In genomic region chr10:123158682-123159081, GRCh38 we compare ENCODE assay signal across 22 cellular contexts. TPM values are rescaled to one million over a fixed set of nuclear protein-coding genes. Genes with fewer than 3 reads are reported as not detected.
DNase-seq lines count a peak whose midpoint lies in the region; ATAC-seq and TF ChIP-seq lines count a peak whose summit lies in the region.
"Had no signal": no experiment of that assay in that cellular context is flagged by ENCODE, and none has a peak within 500 bp of the region (broad histone marks: within the 10 kb centered on the region; RNA-seq: fewer than 3 reads in every experiment).

No MANE protein-coding gene starts in this region.

- peaks cover 4% of the 10 kb centered on the region for H3K9me3 Mint-ChIP-seq in activated CD4-positive, alpha-beta T cell treated with anti-CD3 and anti-CD28 coated beads for 36 hours (ENCODE audit: low read depth)
- H3K9me3 Mint-ChIP-seq in activated CD4-positive, alpha-beta memory T cell treated with anti-CD3 and anti-CD28 coated beads for 36 hours, result no peaks in the 10 kb centered on the region
- peaks cover 0 to 1% (median 0%) of the 10 kb centered on the region in 11 donors for H3K9me3 Mint-ChIP-seq in naive thymus-derived CD4-positive, alpha-beta T cell
- H3K9me3 Mint-ChIP-seq in glutamatergic neuron (ENCODE audit: unreplicated experiment), result no peaks in the 10 kb centered on the region
- H3K9me3 Mint-ChIP-seq: immature natural killer cell; memory B cell; stimulated activated naive B cell treated with anti-CD40 and anti-IgM and Interleukin-4, amounts not matched to agents 10 μg/mL and 1 μg/mL and 100 μg/mL, for 72 hours had no signal

- peaks cover 70% of the 10 kb centered on the region for H3K4me1 Mint-ChIP-seq in activated CD4-positive, alpha-beta T cell treated with anti-CD3 and anti-CD28 coated beads for 36 hours
- peaks cover 67% of the 10 kb centered on the region for H3K4me1 Mint-ChIP-seq in activated CD4-positive, alpha-beta memory T cell treated with anti-CD3 and anti-CD28 coated beads for 36 hours (ENCODE audit: low read depth)
- H3K4me1 Mint-ChIP-seq in naive thymus-derived CD4-positive, alpha-beta T cell, result peaks cover 40 to 87% (median 82%) of the 10 kb centered on the region in 7 donors
- H3K4me1 Mint-ChIP-seq in glutamatergic neuron (ENCODE audit: low read depth, unreplicated experiment), result peaks cover 2% of the 10 kb centered on the region

- WGBS in GM23248 (ENCODE audit: low coverage in 1 of 2, low lambda C conversion rate in 2 of 2, missing lambda C conversion rate in 2 of 2), 2 experiments, result 90 to 98% methylated on average over 1 of the region's 1 CpG
- 95% methylated on average over 1 of the region's 1 CpG for WGBS in hepatocyte (ENCODE audit: low lambda C conversion rate, missing lambda C conversion rate)

- ATAC-seq in activated CD4-positive, alpha-beta T cell treated with anti-CD3 and anti-CD28 coated beads for 36 hours, result no peak
- ATAC-seq in naive thymus-derived CD4-positive, alpha-beta T cell, result no peak
- ATAC-seq: activated CD4-positive, CD25-positive, alpha-beta regulatory T cell treated with anti-CD3 and anti-CD28 coated beads, Interleukin-2, amount 50 U/mL, for 24 hours; gastroesophageal sphincter; stimulated activated naive B cell treated with anti-CD40 and anti-IgM and Interleukin-4, amounts not matched to agents 10 μg/mL and 1 μg/mL and 100 μg/mL, for 72 hours had no signal

- H3K9me3 ChIP-seq in GM23248 (ENCODE audit: low read depth) (no peaks in the 10 kb centered on the region), hepatocyte (ENCODE audit: low read depth) (no peaks in the 10 kb centered on the region)
- no peaks in the 10 kb centered on the region for H3K9me3 ChIP-seq in naive thymus-derived CD4-positive, alpha-beta T cell (ENCODE audit: control insufficient read depth in 2 of 3, low read length in 3 of 3)
- H3K9me3 ChIP-seq: Caco-2, gastroesophageal sphincter, neutrophil had no signal

- no peaks in the 10 kb centered on the region for H3K27me3 Mint-ChIP-seq in activated CD4-positive, alpha-beta T cell treated with anti-CD3 and anti-CD28 coated beads for 36 hours
- no peaks in the 10 kb centered on the region for H3K27me3 Mint-ChIP-seq in activated CD4-positive, alpha-beta memory T cell treated with anti-CD3 and anti-CD28 coated beads for 36 hours
- H3K27me3 Mint-ChIP-seq in naive thymus-derived CD4-positive, alpha-beta T cell, result no peaks in the 10 kb centered on the region
- peaks cover 2% of the 10 kb centered on the region for H3K27me3 Mint-ChIP-seq in glutamatergic neuron (ENCODE audit: unreplicated experiment)
- H3K27me3 Mint-ChIP-seq: memory B cell; stimulated activated naive B cell treated with anti-CD40 and anti-IgM and Interleukin-4, amounts not matched to agents 10 μg/mL and 1 μg/mL and 100 μg/mL, for 72 hours had no signal

- H3K9ac ChIP-seq in GM23248, result no peak overlapping the region

- intact Hi-C loops in activated CD4-positive, alpha-beta T cell treated with anti-CD3 and anti-CD28 coated beads for 36 hours (cut with DNase I, micrococcal nuclease), result loop anchor here in 1 of 2 experiments (10.0 kb wide), 4 partner anchors 1184 to 1636 kb away; partner anchors contain the start of genes ATE1, EEF1AKMT2 and NSMCE4A
- intact Hi-C loops in activated CD4-positive, alpha-beta memory T cell treated with anti-CD3 and anti-CD28 coated beads for 36 hours (cut with micrococcal nuclease), result loop anchor here (10.0 kb wide), 1 partner anchor 1636 kb away; the partner anchor contains the start of gene EEF1AKMT2
- intact Hi-C loops in naive thymus-derived CD4-positive, alpha-beta T cell (cut with micrococcal nuclease), result no loop called here

- H3K27ac Mint-ChIP-seq in activated CD4-positive, alpha-beta T cell treated with anti-CD3 and anti-CD28 coated beads for 36 hours, result peak overlapping the region; percentile 22
- H3K27ac Mint-ChIP-seq in activated CD4-positive, alpha-beta memory T cell treated with anti-CD3 and anti-CD28 coated beads for 36 hours, result no peak overlapping the region
- H3K27ac Mint-ChIP-seq in naive thymus-derived CD4-positive, alpha-beta T cell, result peak overlapping the region in 6 of 9 donors; percentile 9 to 82 (median 62)
- H3K27ac Mint-ChIP-seq in glutamatergic neuron (ENCODE audit: unreplicated experiment), result no peak overlapping the region
- H3K27ac Mint-ChIP-seq: memory B cell; stimulated activated naive B cell treated with anti-CD40 and anti-IgM and Interleukin-4, amounts not matched to agents 10 μg/mL and 1 μg/mL and 100 μg/mL, for 72 hours had no signal

- in situ Hi-C loops in GM23248 (cut with MboI), result no loop called here

- peaks cover 38% of the 10 kb centered on the region for H3K4me1 ChIP-seq in GM23248 (ENCODE audit: insufficient read depth)
- peaks cover 43 to 67% of the 10 kb centered on the region in 2 donors for H3K4me1 ChIP-seq in naive thymus-derived CD4-positive, alpha-beta T cell (ENCODE audit: control insufficient read depth in 2 of 2, insufficient read depth in 2 of 2, low read length in 2 of 2)
- H3K4me1 ChIP-seq in hepatocyte (ENCODE audit: insufficient read depth), result peaks cover 6% of the 10 kb centered on the region

- H3K4me3 ChIP-seq in GM23248, result no peak overlapping the region
- no peak overlapping the region for H3K4me3 ChIP-seq in naive thymus-derived CD4-positive, alpha-beta T cell (ENCODE audit: low read length)
- H3K4me3 ChIP-seq in hepatocyte, result no peak overlapping the region
- H3K4me3 ChIP-seq: gastroesophageal sphincter had no signal

- H3K9me2 ChIP-seq in GM23248 (ENCODE audit: insufficient read depth) (no peaks in the 10 kb centered on the region), hepatocyte (replicated peaks; ENCODE audit: insufficient read depth) (no peaks in the 10 kb centered on the region)

- no peaks in the 10 kb centered on the region for H3K27me3 ChIP-seq in GM23248 (replicated peaks; ENCODE audit: insufficient read depth)
- H3K27me3 ChIP-seq in naive thymus-derived CD4-positive, alpha-beta T cell (ENCODE audit: control insufficient read depth in 2 of 2, insufficient read depth in 2 of 2, low read length in 2 of 2), result no peaks in the 10 kb centered on the region
- no peaks in the 10 kb centered on the region for H3K27me3 ChIP-seq in hepatocyte
- H3K27me3 ChIP-seq: gastroesophageal sphincter had no signal

- POLR2A ChIA-PET in activated CD4-positive, alpha-beta T cell treated with anti-CD3 and anti-CD28 coated beads for 36 hours (lab: Charles Lee), result interaction anchor here (0.7 kb wide), 1 partner anchor 10 kb away, joined by 3 read pairs; no protein-coding TSS in a partner anchor
- POLR2A ChIA-PET in activated CD4-positive, alpha-beta memory T cell treated with anti-CD3 and anti-CD28 coated beads for 36 hours (lab: Charles Lee), result interaction anchor here (1.2 kb wide), 1 partner anchor 8 kb away, joined by 3 read pairs; no protein-coding TSS in a partner anchor
- POLR2A ChIA-PET in naive thymus-derived CD4-positive, alpha-beta T cell (lab: Charles Lee), result interaction anchor here (0.9 to 4.3 kb wide), 2 partner anchors 9 to 13 kb away, joined by 3 to 16 read pairs; no protein-coding TSS in a partner anchor

- H3K27ac ChIP-seq in GM23248 (no peak overlapping the region), hepatocyte (no peak overlapping the region)
- no peak overlapping the region for H3K27ac ChIP-seq in naive thymus-derived CD4-positive, alpha-beta T cell (ENCODE audit: low read depth, low read length)
- H3K27ac ChIP-seq: gastroesophageal sphincter, neutrophil had no signal

- H3K36me3 ChIP-seq in GM23248 (ENCODE audit: low read depth) (peaks cover 65% of the 10 kb centered on the region), hepatocyte (replicated peaks; ENCODE audit: insufficient read depth, low read depth) (peaks cover 3% of the 10 kb centered on the region)
- H3K36me3 ChIP-seq in naive thymus-derived CD4-positive, alpha-beta T cell (ENCODE audit: control insufficient read depth in 2 of 3, insufficient read depth in 3 of 3, low read length in 3 of 3), result peaks cover 21 to 47% (median 29%) of the 10 kb centered on the region in 3 experiments

- H4K20me1 ChIP-seq in GM23248 (ENCODE audit: insufficient read depth), result peaks cover 13% of the 10 kb centered on the region; the same call in 1 of the 2 replicates
- H4K20me1 ChIP-seq in hepatocyte (ENCODE audit: insufficient read depth, poor library complexity, severe bottlenecking), result peaks cover 11% of the 10 kb centered on the region

- H3K4me2 ChIP-seq in GM23248 (ENCODE audit: unreplicated experiment), result peak overlapping the region; percentile 26
- H3K4me2 ChIP-seq in hepatocyte, result no peak overlapping the region

- H3K79me2 ChIP-seq in GM23248 (ENCODE audit: insufficient read depth) (peaks cover 95% of the 10 kb centered on the region), hepatocyte (peaks cover 61% of the 10 kb centered on the region)

- CTCF ChIA-PET in activated CD4-positive, alpha-beta T cell treated with anti-CD3 and anti-CD28 coated beads for 36 hours (lab: Charles Lee), result no interaction called here
- CTCF ChIA-PET in activated CD4-positive, alpha-beta memory T cell treated with anti-CD3 and anti-CD28 coated beads for 36 hours (lab: Charles Lee), result no interaction called here
- CTCF ChIA-PET in naive thymus-derived CD4-positive, alpha-beta T cell (lab: Charles Lee), result interaction anchor here (0.5 to 1.2 kb wide), 3 partner anchors 24 to 1178 kb away, joined by 3 read pairs; no protein-coding TSS in a partner anchor

- H2AFZ ChIP-seq in GM23248 (no peak overlapping the region), hepatocyte (no peak overlapping the region)

- peaks cover 80% of the 10 kb centered on the region for H3K36me3 Mint-ChIP-seq in activated CD4-positive, alpha-beta T cell treated with anti-CD3 and anti-CD28 coated beads for 36 hours (ENCODE audit: low read depth)
- H3K36me3 Mint-ChIP-seq in activated CD4-positive, alpha-beta memory T cell treated with anti-CD3 and anti-CD28 coated beads for 36 hours, result peaks cover 79% of the 10 kb centered on the region
- H3K36me3 Mint-ChIP-seq in naive thymus-derived CD4-positive, alpha-beta T cell, result peaks cover 8 to 57% (median 40%) of the 10 kb centered on the region in 5 donors
- no peaks in the 10 kb centered on the region for H3K36me3 Mint-ChIP-seq in glutamatergic neuron (ENCODE audit: unreplicated experiment)

- no peak for DNase-seq in activated CD4-positive, alpha-beta T cell treated with anti-CD3 and anti-CD28 coated beads for 36 hours
- no peak for DNase-seq in activated CD4-positive, alpha-beta T cell treated with anti-CD3 and anti-CD28 coated beads, Interleukin-2, amount 50 U/mL, for 4 hours
- no peak for DNase-seq in GM23248
- DNase-seq in activated CD4-positive, alpha-beta memory T cell treated with anti-CD3 and anti-CD28 coated beads for 36 hours, result no peak
- DNase-seq in naive thymus-derived CD4-positive, alpha-beta T cell, result no peak
- DNase-seq in glutamatergic neuron, result no peak
- no peak for DNase-seq in hepatocyte (ENCODE audit: low spot score)
- no peak for DNase-seq in NCI-H187 treated with DMSO at 0.1 percent for 48 hours (lab: John Stamatoyannopoulos, UW)
- DNase-seq: activated gamma-delta T cell; Caco-2; GOT3; immature natural killer cell; NCI-H1105 treated with DMSO at 0.1 percent for 48 hours; NCI-H345; stimulated activated naive B cell treated with anti-CD40 and anti-IgM and Interleukin-4, amounts not matched to agents 10 μg/mL and 1 μg/mL and 100 μg/mL, for 72 hours had no signal

- peak overlapping the region; percentile 32 for H3K4me3 Mint-ChIP-seq in activated CD4-positive, alpha-beta T cell treated with anti-CD3 and anti-CD28 coated beads for 36 hours
- H3K4me3 Mint-ChIP-seq in activated CD4-positive, alpha-beta memory T cell treated with anti-CD3 and anti-CD28 coated beads for 36 hours, result peak overlapping the region; percentile 6
- H3K4me3 Mint-ChIP-seq in naive thymus-derived CD4-positive, alpha-beta T cell, result peak overlapping the region in 8 of 10 donors; percentile 7 to 100 (median 48)
- H3K4me3 Mint-ChIP-seq in glutamatergic neuron (ENCODE audit: unreplicated experiment), result no peak overlapping the region
- H3K4me3 Mint-ChIP-seq: memory B cell; stimulated activated naive B cell treated with anti-CD40 and anti-IgM and Interleukin-4, amounts not matched to agents 10 μg/mL and 1 μg/mL and 100 μg/mL, for 72 hours had no signal

- TF ChIP-seq CTCF in glutamatergic neuron (IDR thresholded peaks at IDR 0.05; ENCODE audit: partially characterized antibody, unreplicated experiment), result no peak
- no peak for TF ChIP-seq CTCF in hepatocyte (IDR thresholded peaks at IDR 0.05; ENCODE audit: poor library complexity)

- H3F3A ChIP-seq in GM23248 (ENCODE audit: insufficient read depth), result peaks cover 30% of the 10 kb centered on the region

RNA-seq across cellular contexts. Expression of gene BUB3, which starts 4.5 kb away (rescaled TPM):
- 100 to 1,000 TPM; 230 to 242 TPM for total RNA-seq in activated CD4-positive, alpha-beta T cell treated with anti-CD3 and anti-CD28 coated beads for 36 hours
- total RNA-seq in GM23248 (2014; rRNA removed; shearing (Covaris generic)), result 163 and 170 TPM in 2 replicates
- polyA plus RNA-seq in GM23248 (2016; fragmentation: Nextera tagmentation; extraction: Ambion mirVana) (154 and 158 TPM in 2 replicates), hepatocyte (81.1 and 92.0 TPM in 2 replicates)
- total RNA-seq in activated CD4-positive, alpha-beta memory T cell treated with anti-CD3 and anti-CD28 coated beads for 36 hours, result 100 to 1,000 TPM; 259 to 265 TPM
- total RNA-seq in naive thymus-derived CD4-positive, alpha-beta T cell, result 100 to 1,000 TPM in 3 of 5 experiments, 10 to 100 TPM in 2; 91.4 to 195 (median 171) TPM
- polyA plus RNA-seq in naive thymus-derived CD4-positive, alpha-beta T cell, result 100 to 1,000 TPM; 230 to 255 TPM
- total RNA-seq in glutamatergic neuron (ENCODE audit: unreplicated experiment) (81.1 TPM), hepatocyte (113 and 131 TPM in 2 replicates)

RNA-seq across cellular contexts. Expression of gene HMX2, which starts 10.7 kb away (rescaled TPM):
- under 1 TPM; 0.18 to 0.28 TPM for total RNA-seq in activated CD4-positive, alpha-beta T cell treated with anti-CD3 and anti-CD28 coated beads for 36 hours
- total RNA-seq in GM23248 (2014; rRNA removed; shearing (Covaris generic)), result not detected in 2 replicates
- polyA plus RNA-seq in GM23248 (2016; fragmentation: Nextera tagmentation; extraction: Ambion mirVana), result not detected in 2 replicates
- under 1 TPM; 0.31 to 0.43 TPM for total RNA-seq in activated CD4-positive, alpha-beta memory T cell treated with anti-CD3 and anti-CD28 coated beads for 36 hours
- total RNA-seq in naive thymus-derived CD4-positive, alpha-beta T cell, result not detected
- under 1 TPM; 0.14 to 0.24 TPM for polyA plus RNA-seq in naive thymus-derived CD4-positive, alpha-beta T cell
- not detected for total RNA-seq in glutamatergic neuron (ENCODE audit: unreplicated experiment)
- not detected in 2 replicates for total RNA-seq in hepatocyte
- polyA plus RNA-seq in hepatocyte, result not detected in 2 replicates
- total RNA-seq: A673, cardiac septum, gastroesophageal sphincter, urinary bladder had no signal
- polyA plus RNA-seq: immature natural killer cell, urinary bladder had no signal

RNA-seq across cellular contexts. Expression of gene HMX3, which starts 22.9 kb away (rescaled TPM):
- total RNA-seq in activated CD4-positive, alpha-beta T cell treated with anti-CD3 and anti-CD28 coated beads for 36 hours, result not detected
- total RNA-seq in GM23248 (2014; rRNA removed; shearing (Covaris generic)), result not detected in 2 replicates
- polyA plus RNA-seq in GM23248 (2016; fragmentation: Nextera tagmentation; extraction: Ambion mirVana) (not detected in 2 replicates), hepatocyte (not detected in 2 replicates)
- under 1 TPM; 0.19 to 0.24 TPM for total RNA-seq in activated CD4-positive, alpha-beta memory T cell treated with anti-CD3 and anti-CD28 coated beads for 36 hours
- total RNA-seq in naive thymus-derived CD4-positive, alpha-beta T cell, result not detected
- not detected for polyA plus RNA-seq in naive thymus-derived CD4-positive, alpha-beta T cell
- total RNA-seq in glutamatergic neuron (ENCODE audit: unreplicated experiment) (not detected), hepatocyte (not detected in 2 replicates)
- total RNA-seq: Caco-2, cardiac septum, urinary bladder had no signal
- polyA plus RNA-seq: immature natural killer cell, urinary bladder had no signal

Comparison
In these comparisons a context has a peak if more than half of its experiments do, and no peak if none do; other contexts are left out.
1. H3K27ac Mint-ChIP-seq: peak in activated CD4-positive, alpha-beta T cell treated with anti-CD3 and anti-CD28 coated beads for 36 hours (single experiment) and naive thymus-derived CD4-positive, alpha-beta T cell (6 of 9); none in activated CD4-positive, alpha-beta memory T cell treated with anti-CD3 and anti-CD28 coated beads for 36 hours (single experiment) and glutamatergic neuron (single experiment).